8 cellular contexts compared by ENCODE assay signal in genomic region chr14:36520601-36521525, GRCh38. TPM values are rescaled to one million over a fixed set of nuclear protein-coding genes. Genes with fewer than 3 reads are reported as not detected.
DNase-seq lines count a peak whose midpoint lies in the region; ATAC-seq and TF ChIP-seq lines count a peak whose summit lies in the region.

No MANE protein-coding gene starts in this region.

- POLR2A ChIA-PET in OCI-LY7 (lab: Charles Lee), result no interaction called here

- H3K9me3 ChIP-seq in cardiac muscle cell (ENCODE audit: low read depth) (no peaks in the 10 kb centered on the region), colonic mucosa (no peaks in the 10 kb centered on the region), OCI-LY7 (ENCODE audit: low read length) (no peaks in the 10 kb centered on the region)

- intact Hi-C loops in Right ventricle myocardium inferior (cut with DNase I) (no loop called here), colonic mucosa (cut with DNase I) (no loop called here), OCI-LY7 (cut with micrococcal nuclease; ENCODE audit: unreplicated experiment) (no loop called here)

- peaks cover 98% of the 10 kb centered on the region for H3K27me3 Mint-ChIP-seq in neural crest cell (ENCODE audit: low read depth)

- no peaks in the 10 kb centered on the region for H3K79me2 ChIP-seq in OCI-LY7 (ENCODE audit: insufficient read depth, low read depth, low read length)

- H3K4me2 ChIP-seq in OCI-LY7 (ENCODE audit: low read length), result no peak overlapping the region

- DNase-seq in cardiac muscle cell (ENCODE audit: low read depth in 1 of 2, low spot score in 1 of 2), result peak; percentile 19 to 62
- DNase-seq in Right ventricle myocardium inferior (ENCODE audit: missing footprints), result no peak
- peak; percentile 55 for DNase-seq in NCI-H345 treated with DMSO at 0.1 percent for 48 hours (lab: John Stamatoyannopoulos, UW; ENCODE audit: unreplicated experiment)
- DNase-seq in colonic mucosa, result peak; percentile 46
- DNase-seq in neural crest cell (ENCODE audit: low read depth, low spot score), result peak; percentile 55
- DNase-seq in OCI-LY7 (ENCODE audit: low spot score), result no peak

- no peak overlapping the region for H2AFZ ChIP-seq in OCI-LY7 (ENCODE audit: low read length)

- no peak for ATAC-seq in Right ventricle myocardium inferior
- ATAC-seq in HG03159 (IDR thresholded peaks at IDR 0.05; ENCODE audit: unreplicated experiment), result no peak
- ATAC-seq in HG03097 (IDR thresholded peaks at IDR 0.05; ENCODE audit: low FRiP score, unreplicated experiment), result no peak

- BruUV-seq in OCI-LY7 (replicated peaks; lab: Mats Ljungman, UMichigan), result no TSS peak

- H4K20me1 ChIP-seq in OCI-LY7 (ENCODE audit: insufficient read depth, low read length), result no peaks in the 10 kb centered on the region

- no peaks in the 10 kb centered on the region for H3K9me2 ChIP-seq in OCI-LY7 (ENCODE audit: insufficient read depth, low read length)

- H3K9me3 Mint-ChIP-seq in neural crest cell, result no peaks in the 10 kb centered on the region

- H3K27ac ChIP-seq in cardiac muscle cell (no peak overlapping the region), colonic mucosa (no peak overlapping the region), OCI-LY7 (ENCODE audit: low read depth, low read length, poor library complexity, severe bottlenecking) (no peak overlapping the region)

- H3K36me3 ChIP-seq in cardiac muscle cell (no peaks in the 10 kb centered on the region), colonic mucosa (no peaks in the 10 kb centered on the region), OCI-LY7 (ENCODE audit: insufficient read depth, low read length) (no peaks in the 10 kb centered on the region)

- peaks cover 100% of the 10 kb centered on the region for H3K27me3 ChIP-seq in cardiac muscle cell
- peaks cover 100% of the 10 kb centered on the region for H3K27me3 ChIP-seq in colonic mucosa

- H3K4me1 ChIP-seq in cardiac muscle cell (ENCODE audit: low read depth) (peaks cover 9% of the 10 kb centered on the region), colonic mucosa (peaks cover 12% of the 10 kb centered on the region), OCI-LY7 (ENCODE audit: insufficient read depth, low read length, poor library complexity, severe bottlenecking) (no peaks in the 10 kb centered on the region)

- H3K4me3 Mint-ChIP-seq in neural crest cell, result no peak overlapping the region

- H3K4me3 ChIP-seq in cardiac muscle cell (no peak overlapping the region), colonic mucosa (no peak overlapping the region), OCI-LY7 (ENCODE audit: low read depth, low read length, poor library complexity, severe bottlenecking) (no peak overlapping the region)

- TF ChIP-seq CTCF in cardiac muscle cell (IDR thresholded peaks at IDR 0.05; ENCODE audit: low read depth, low read length) (peak; percentile 33), colonic mucosa (IDR thresholded peaks at IDR 0.05) (no peak), neural crest cell (conservative IDR thresholded peaks at IDR 0.05) (peak; percentile 49), OCI-LY7 (conservative IDR thresholded peaks at IDR 0.05; ENCODE audit: low read length) (no peak)

- peaks cover 5% of the 10 kb centered on the region for H3K4me1 Mint-ChIP-seq in neural crest cell

- no peaks in the 10 kb centered on the region for H3K36me3 Mint-ChIP-seq in neural crest cell (ENCODE audit: low read depth)

- no peak overlapping the region for H3K9ac ChIP-seq in colonic mucosa (ENCODE audit: low read depth in 2 of 2, low read length in 2 of 2)

- H3K27ac Mint-ChIP-seq in neural crest cell (ENCODE audit: unreplicated experiment), result no peak overlapping the region

- CTCF ChIA-PET in OCI-LY7 (lab: Charles Lee; ENCODE audit: unreplicated experiment), result no interaction called here

RNA-seq across cellular contexts. Expression of gene NKX2-1, which starts 0.8 kb away (rescaled TPM):
- not detected in 2 replicates for total RNA-seq in cardiac muscle cell
- polyA plus RNA-seq in cardiac muscle cell, result 0.11 TPM in 1 of 2 replicates, not detected in the other
- total RNA-seq in Right ventricle myocardium inferior, result not detected
- under 1 TPM in 1 of 2 donors, not detected in 1; 0.32 TPM for total RNA-seq in colonic mucosa
- not detected in 2 replicates for total RNA-seq in neural crest cell
- not detected in 2 replicates for total RNA-seq in OCI-LY7 (2014; rRNA removed; shearing (Covaris generic))
- not detected in 2 replicates for total RNA-seq in OCI-LY7 (2022)

Comparison
In these comparisons a context has a peak if more than half of its experiments do, and no peak if none do; other contexts are left out.
1. DNase-seq: peak in cardiac muscle cell (2 of 2), NCI-H345 treated with DMSO at 0.1 percent for 48 hours (single experiment), colonic mucosa (single experiment) and neural crest cell (single experiment); none in Right ventricle myocardium inferior (single experiment) and OCI-LY7 (single experiment).
2. CTCF ChIP-seq: peak in cardiac muscle cell (single experiment) and neural crest cell (single experiment); none in colonic mucosa (single experiment) and OCI-LY7 (single experiment).